29 cellular contexts compared by ENCODE assay signal in genomic region chr10:91412688-91413087, GRCh38. TPM values are rescaled to one million over a fixed set of nuclear protein-coding genes. Genes with fewer than 3 reads are reported as not detected.
DNase-seq lines count a peak whose midpoint lies in the region; ATAC-seq and TF ChIP-seq lines count a peak whose summit lies in the region.
"Had no signal": no experiment of that assay in that cellular context is flagged by ENCODE, and none has a peak within 500 bp of the region (broad histone marks: within the 10 kb centered on the region; RNA-seq: fewer than 3 reads in every experiment).

No MANE protein-coding gene starts in this region.

- peak overlapping the region; percentile 89 for H3K4me3 ChIP-seq in thoracic aorta
- H3K4me3 ChIP-seq in SJCRH30: no peak overlapping the region
- H3K4me3 ChIP-seq: cardiac muscle cell, colonic mucosa, heart right ventricle, Peyer's patch, suprapubic skin had no signal

- H3K9me3 ChIP-seq in thoracic aorta (no peaks in the 10 kb centered on the region), SJCRH30 (replicated peaks) (no peaks in the 10 kb centered on the region)
- H3K9me3 ChIP-seq: colonic mucosa, heart right ventricle, Peyer's patch, suprapubic skin had no signal

- DNase-seq in NCI-H69 (lab: John Stamatoyannopoulos, UW) (peak; percentile 2), endothelial cell (ENCODE audit: low spot score) (no peak), thoracic aorta (ENCODE audit: low spot score) (no peak), SJCRH30 (no peak)
- no peak for DNase-seq in activated naive CD4-positive, alpha-beta T cell treated with anti-CD3 and anti-CD28 coated beads for 36 hours
- DNase-seq: activated CD4-positive, alpha-beta T cell treated with anti-CD3 and anti-CD28 coated beads for 36 hours; activated effector memory CD4-positive, alpha-beta T cell treated with Interleukin-2 at 50 U/mL for 16 hours; activated naive CD8-positive, alpha-beta T cell treated with anti-CD3 and anti-CD28 coated beads for 36 hours; anterior cingulate cortex; C1 segment of cervical spinal cord; colonic mucosa; effector memory CD8-positive, alpha-beta T cell; foreskin melanocyte; heart right ventricle; left cardiac atrium; NCI-H1694; NCI-H446; NCI-H774; occipital lobe; Peyer's patch; SHP77 treated with DMSO at 0.1 percent for 48 hours; stimulated activated naive CD4-positive, alpha-beta T cell treated with Interleukin-2 at 50 U/mL for 16 hours; T-helper 9 cell had no signal

- H3K4me1 ChIP-seq in thoracic aorta (ENCODE audit: control insufficient read depth in 1 of 2, low read depth in 2 of 2) (peaks cover 14 to 46% of the 10 kb centered on the region in 2 donors), SJCRH30 (peaks cover 18% of the 10 kb centered on the region)
- H3K4me1 ChIP-seq: colonic mucosa had no signal

- H3K9me3 Mint-ChIP-seq in endothelial cell (ENCODE audit: unreplicated experiment): no peaks in the 10 kb centered on the region
- no peaks in the 10 kb centered on the region for H3K9me3 Mint-ChIP-seq in nephron
- H3K9me3 Mint-ChIP-seq in stimulated activated memory B cell treated with anti-CD40 and anti-IgM and Interleukin-4, amounts not matched to agents 10 μg/mL and 1 μg/mL and 100 μg/mL, for 72 hours: no peaks in the 10 kb centered on the region
- H3K9me3 Mint-ChIP-seq in activated naive CD4-positive, alpha-beta T cell treated with anti-CD3 and anti-CD28 coated beads for 36 hours: no peaks in the 10 kb centered on the region
- H3K9me3 Mint-ChIP-seq: activated naive CD8-positive, alpha-beta T cell treated with anti-CD3 and anti-CD28 coated beads for 36 hours; effector memory CD8-positive, alpha-beta T cell had no signal

- TF ChIP-seq CTCF in endothelial cell (IDR thresholded peaks at IDR 0.05; ENCODE audit: unreplicated experiment): no peak
- TF ChIP-seq CTCF in nephron (IDR thresholded peaks at IDR 0.05; ENCODE audit: unreplicated experiment in 3 of 3): no peak
- no peak for TF ChIP-seq CTCF in thoracic aorta (IDR thresholded peaks at IDR 0.05)

- ATAC-seq in thoracic aorta (ENCODE audit: insufficient number of reproducible peaks, low FRiP score, low read depth) (no peak), GM18505 (IDR thresholded peaks at IDR 0.05; ENCODE audit: unreplicated experiment) (no peak)
- ATAC-seq in stimulated activated memory B cell treated with anti-CD40 and anti-IgM and Interleukin-4, amounts not matched to agents 10 μg/mL and 1 μg/mL and 100 μg/mL, for 72 hours: no peak
- ATAC-seq: activated CD4-positive, alpha-beta T cell treated with anti-CD3 and anti-CD28 coated beads for 36 hours; effector memory CD8-positive, alpha-beta T cell; heart right ventricle; left cardiac atrium had no signal

- CTCF ChIA-PET in activated naive CD4-positive, alpha-beta T cell treated with anti-CD3 and anti-CD28 coated beads for 36 hours (lab: Charles Lee): interaction anchor here (0.9 kb wide), 1 partner anchor 223 kb away, joined by 3 read pairs; no protein-coding TSS in a partner anchor

- H3K27me3 Mint-ChIP-seq in endothelial cell (ENCODE audit: unreplicated experiment) (peaks cover 7% of the 10 kb centered on the region), nephron (ENCODE audit: low read depth) (peaks cover 3% of the 10 kb centered on the region)
- H3K27me3 Mint-ChIP-seq in stimulated activated memory B cell treated with anti-CD40 and anti-IgM and Interleukin-4, amounts not matched to agents 10 μg/mL and 1 μg/mL and 100 μg/mL, for 72 hours: no peaks in the 10 kb centered on the region
- peaks cover 2% of the 10 kb centered on the region for H3K27me3 Mint-ChIP-seq in activated naive CD4-positive, alpha-beta T cell treated with anti-CD3 and anti-CD28 coated beads for 36 hours (ENCODE audit: low read depth)
- H3K27me3 Mint-ChIP-seq: effector memory CD8-positive, alpha-beta T cell had no signal

- H3K27ac Mint-ChIP-seq in endothelial cell (ENCODE audit: unreplicated experiment) (no peak overlapping the region), nephron (peak overlapping the region; percentile 40 to 98 (median 74))
- H3K27ac Mint-ChIP-seq in stimulated activated memory B cell treated with anti-CD40 and anti-IgM and Interleukin-4, amounts not matched to agents 10 μg/mL and 1 μg/mL and 100 μg/mL, for 72 hours: no peak overlapping the region
- H3K27ac Mint-ChIP-seq in activated naive CD4-positive, alpha-beta T cell treated with anti-CD3 and anti-CD28 coated beads for 36 hours: no peak overlapping the region
- H3K27ac Mint-ChIP-seq: activated CD4-positive, alpha-beta T cell treated with anti-CD3 and anti-CD28 coated beads for 36 hours; activated naive CD8-positive, alpha-beta T cell treated with anti-CD3 and anti-CD28 coated beads for 36 hours; effector memory CD8-positive, alpha-beta T cell had no signal

- peak overlapping the region; percentile 75 for H3K4me3 Mint-ChIP-seq in endothelial cell (ENCODE audit: unreplicated experiment)
- H3K4me3 Mint-ChIP-seq in nephron: peak overlapping the region; percentile 67 to 69 (median 67)
- H3K4me3 Mint-ChIP-seq in stimulated activated memory B cell treated with anti-CD40 and anti-IgM and Interleukin-4, amounts not matched to agents 10 μg/mL and 1 μg/mL and 100 μg/mL, for 72 hours: no peak overlapping the region
- H3K4me3 Mint-ChIP-seq in activated naive CD4-positive, alpha-beta T cell treated with anti-CD3 and anti-CD28 coated beads for 36 hours: no peak overlapping the region
- H3K4me3 Mint-ChIP-seq: activated naive CD8-positive, alpha-beta T cell treated with anti-CD3 and anti-CD28 coated beads for 36 hours; effector memory CD8-positive, alpha-beta T cell had no signal

- H3K4me1 Mint-ChIP-seq in endothelial cell (ENCODE audit: unreplicated experiment) (peaks cover 23% of the 10 kb centered on the region), nephron (peaks cover 25% of the 10 kb centered on the region)
- peaks cover 7% of the 10 kb centered on the region for H3K4me1 Mint-ChIP-seq in stimulated activated memory B cell treated with anti-CD40 and anti-IgM and Interleukin-4, amounts not matched to agents 10 μg/mL and 1 μg/mL and 100 μg/mL, for 72 hours
- peaks cover 17% of the 10 kb centered on the region for H3K4me1 Mint-ChIP-seq in activated naive CD4-positive, alpha-beta T cell treated with anti-CD3 and anti-CD28 coated beads for 36 hours (ENCODE audit: low read depth)

- H3K27ac ChIP-seq in thoracic aorta (no peak overlapping the region), SJCRH30 (no peak overlapping the region)
- H3K27ac ChIP-seq: cardiac muscle cell, colonic mucosa, heart right ventricle, Peyer's patch, suprapubic skin, VCaP had no signal

- intact Hi-C loops in activated naive CD4-positive, alpha-beta T cell treated with anti-CD3 and anti-CD28 coated beads for 36 hours (cut with micrococcal nuclease): loop anchor here (5.0 kb wide), 2 partner anchors 100 to 1180 kb away; partner anchors contain the start of gene KIF11

- H3K27me3 ChIP-seq in thoracic aorta (replicated peaks; ENCODE audit: insufficient read depth): no peaks in the 10 kb centered on the region
- H3K27me3 ChIP-seq in SJCRH30: no peaks in the 10 kb centered on the region
- H3K27me3 ChIP-seq: cardiac muscle cell, colonic mucosa, heart right ventricle, Peyer's patch, suprapubic skin had no signal

- TF ChIP-seq POLR2A in GM18505 (IDR thresholded peaks at IDR 0.05; ENCODE audit: borderline replicate concordance, extremely low read depth, insufficient read depth, insufficient read length): no peak

- H3K36me3 ChIP-seq in thoracic aorta (no peaks in the 10 kb centered on the region), SJCRH30 (no peaks in the 10 kb centered on the region)
- H3K36me3 ChIP-seq: cardiac muscle cell, colonic mucosa, heart right ventricle, Peyer's patch, suprapubic skin had no signal

- H3K36me3 Mint-ChIP-seq in endothelial cell (ENCODE audit: low read depth, unreplicated experiment): peaks cover 6% of the 10 kb centered on the region
- no peaks in the 10 kb centered on the region for H3K36me3 Mint-ChIP-seq in nephron (ENCODE audit: low read depth)
- H3K36me3 Mint-ChIP-seq in stimulated activated memory B cell treated with anti-CD40 and anti-IgM and Interleukin-4, amounts not matched to agents 10 μg/mL and 1 μg/mL and 100 μg/mL, for 72 hours: no peaks in the 10 kb centered on the region
- H3K36me3 Mint-ChIP-seq in activated naive CD4-positive, alpha-beta T cell treated with anti-CD3 and anti-CD28 coated beads for 36 hours (ENCODE audit: low read depth): peaks cover 2% of the 10 kb centered on the region
- H3K36me3 Mint-ChIP-seq: activated naive CD8-positive, alpha-beta T cell treated with anti-CD3 and anti-CD28 coated beads for 36 hours had no signal

RNA-seq across cellular contexts. Expression of gene HECTD2, which starts 2.5 kb away (rescaled TPM):
- total RNA-seq in endothelial cell (ENCODE audit: unreplicated experiment) (17.4 TPM), thoracic aorta (10 to 100 TPM; 35.9 to 48.0 TPM)
- total RNA-seq in SJCRH30 (2014; rRNA removed; shearing (Covaris generic)): 11.4 and 11.9 TPM in 2 replicates
- 1 to 10 TPM; 2.3 to 3.1 TPM for total RNA-seq in activated naive CD4-positive, alpha-beta T cell treated with anti-CD3 and anti-CD28 coated beads for 36 hours

Comparison
In these comparisons a context has a peak if more than half of its experiments do, and no peak if none do; other contexts are left out.
1. H3K27ac Mint-ChIP-seq: peak in nephron (3 of 3); none in endothelial cell (single experiment), stimulated activated memory B cell treated with anti-CD40 and anti-IgM and Interleukin-4, amounts not matched to agents 10 μg/mL and 1 μg/mL and 100 μg/mL, for 72 hours (single experiment) and activated naive CD4-positive, alpha-beta T cell treated with anti-CD3 and anti-CD28 coated beads for 36 hours (single experiment).
2. H3K4me3 Mint-ChIP-seq: peak in endothelial cell (single experiment) and nephron (3 of 3); none in stimulated activated memory B cell treated with anti-CD40 and anti-IgM and Interleukin-4, amounts not matched to agents 10 μg/mL and 1 μg/mL and 100 μg/mL, for 72 hours (single experiment) and activated naive CD4-positive, alpha-beta T cell treated with anti-CD3 and anti-CD28 coated beads for 36 hours (single experiment).